In genomic region chr11:75563978-75564552, GRCh38 we compare ENCODE assay signal across 8 cellular contexts. TPM values are rescaled to one million over a fixed set of nuclear protein-coding genes. Genes with fewer than 3 reads are reported as not detected.
DNase-seq lines count a peak whose midpoint lies in the region; ATAC-seq and TF ChIP-seq lines count a peak whose summit lies in the region.

No MANE protein-coding gene starts in this region.

- H3K9ac ChIP-seq in colonic mucosa (ENCODE audit: low read depth in 2 of 2, low read length in 2 of 2) = peak overlapping the region; percentile 58 to 99

- H2AFZ ChIP-seq in ACC112 (ENCODE audit: low read length, unreplicated experiment) = no peak overlapping the region

- TF ChIP-seq EP300 in transverse colon (IDR thresholded peaks at IDR 0.05; ENCODE audit: low read depth) = no peak

- in situ Hi-C loops in transverse colon (cut with MboI; ENCODE audit: low pct_ligation_motif_present in 1 of 4, low pct_unique_long_range_greater_than_20kb in 1 of 4, low sequenced_read_pairs in 3 of 4) = no loop called here

- TF ChIP-seq CTCF in colonic mucosa (IDR thresholded peaks at IDR 0.05) (no peak), lower leg skin (IDR thresholded peaks at IDR 0.05) (no peak), transverse colon (IDR thresholded peaks at IDR 0.05) (peak; percentile 21 to 38 (median 35))

- H3K27ac ChIP-seq in ACC112 (ENCODE audit: low read depth, low read length) (peak overlapping the region; percentile 94), colonic mucosa (peak overlapping the region; percentile 94), transverse colon (peak overlapping the region; percentile 96 to 99 (median 98))

- peaks cover 73% of the 10 kb centered on the region for H3K79me2 ChIP-seq in ACC112 (ENCODE audit: control insufficient read depth, insufficient read depth, low read length, unreplicated experiment)

- TF ChIP-seq POLR2A in lower leg skin (IDR thresholded peaks at IDR 0.05) = no peak
- no peak for TF ChIP-seq POLR2A in transverse colon (IDR thresholded peaks at IDR 0.05)

- WGBS in lower leg skin, 2 donors = 14 to 17% methylated on average over 4 to 9 of the region's 9 CpGs
- 68% methylated on average over 9 of the region's 9 CpGs; no CpG with 5 or more reads in 1 of the 2 donors for WGBS in transverse colon (ENCODE audit: low coverage in 1 of 2), 2 donors

- intact Hi-C loops in colonic mucosa (cut with DNase I) = no loop called here
- intact Hi-C loops in lower leg skin (cut with DNase I; ENCODE audit: low total_unique reads) = no loop called here
- intact Hi-C loops in transverse colon (cut with DNase I; ENCODE audit: low total_unique reads) = loop anchor here (5.0 kb wide), 1 partner anchor 253 kb away; the partner anchor contains the start of gene UVRAG

- H3K36me3 ChIP-seq in ACC112 (ENCODE audit: insufficient read depth, low read length) (peaks cover 16% of the 10 kb centered on the region), colonic mucosa (no peaks in the 10 kb centered on the region), transverse colon (peaks cover 0 to 21% (median 8%) of the 10 kb centered on the region in 4 donors)

- H3K4me3 ChIP-seq in ACC112 (ENCODE audit: low read depth, low read length) = peak overlapping the region; percentile 92
- H3K4me3 ChIP-seq in colonic mucosa = peak overlapping the region; percentile 66
- H3K4me3 ChIP-seq in lower leg skin (ENCODE audit: low read depth, poor library complexity, severe bottlenecking) = peak overlapping the region; percentile 90
- H3K4me3 ChIP-seq in transverse colon = peak overlapping the region in 3 of 4 donors; percentile 65 to 96 (median 70)

- H3K4me1 ChIP-seq in ACC112 (ENCODE audit: control insufficient read depth, insufficient read depth, low read length, unreplicated experiment) (peaks cover 61% of the 10 kb centered on the region), colonic mucosa (peaks cover 16% of the 10 kb centered on the region), transverse colon (peaks cover 39 to 78% (median 57%) of the 10 kb centered on the region in 4 donors)

- DNase-seq in LHCN-M2 (ENCODE audit: low read depth) (peak; percentile 91), colonic mucosa (no peak), lower leg skin (ENCODE audit: low spot score in 2 of 2) (peak; percentile 34 to 91), transverse colon (peak; percentile 44), midbrain (lab: John Stamatoyannopoulos, UW) (no peak)
- DNase-seq in activated CD4-positive, alpha-beta T cell treated with anti-CD3 and anti-CD28 coated beads, Interleukin-2, amount 50 U/mL, for 4 hours = no peak

- no peak for ATAC-seq in GM19397 (IDR thresholded peaks at IDR 0.05; ENCODE audit: unreplicated experiment)

- H3K9me3 ChIP-seq in colonic mucosa (no peaks in the 10 kb centered on the region), transverse colon (no peaks in the 10 kb centered on the region)

- H3K27me3 ChIP-seq in ACC112 (ENCODE audit: insufficient read depth, low read length) (no peaks in the 10 kb centered on the region), colonic mucosa (no peaks in the 10 kb centered on the region), transverse colon (no peaks in the 10 kb centered on the region)

RNA-seq across cellular contexts. Expression of gene SERPINH1, which starts 2.0 kb away (rescaled TPM):
- total RNA-seq in LHCN-M2 (2014; rRNA removed) (419 and 495 TPM in 2 replicates), colonic mucosa (100 to 1,000 TPM in 1 of 2 donors, 10 to 100 TPM in 1; 66.3 to 136 TPM), lower leg skin (100 to 1,000 TPM in 2 of 4 donors, 10 to 100 TPM in 2; 73.3 to 116 (median 94.3) TPM), transverse colon (100 to 1,000 TPM in 1 of 4 donors, 10 to 100 TPM in 3; 34.8 to 169 (median 76.0) TPM)
- polyA plus RNA-seq in LHCN-M2 (2012) = 383 TPM

RNA-seq across cellular contexts. Expression of gene GDPD5, which starts 38.3 kb away (rescaled TPM):
- 1.3 and 1.6 TPM in 2 replicates for total RNA-seq in LHCN-M2 (2014; rRNA removed)
- polyA plus RNA-seq in LHCN-M2 (2012) = 7.8 TPM
- 1 to 10 TPM; 2.6 to 4.1 TPM for total RNA-seq in colonic mucosa
- 1 to 10 TPM; 3.9 to 8.5 (median 5.2) TPM for total RNA-seq in lower leg skin
- total RNA-seq in transverse colon = 10 to 100 TPM in 1 of 4 donors, 1 to 10 TPM in 2, not detected in 1; 3.7 to 10.1 (median 7.1) TPM

Comparison
In these comparisons a context has a peak if more than half of its experiments do, and no peak if none do; other contexts are left out.
1. DNase-seq: peak in LHCN-M2 (single experiment), lower leg skin (2 of 2) and transverse colon (single experiment); none in colonic mucosa (single experiment), midbrain (single experiment) and activated CD4-positive, alpha-beta T cell treated with anti-CD3 and anti-CD28 coated beads, Interleukin-2, amount 50 U/mL, for 4 hours (0 of 2).
2. CTCF ChIP-seq: peak in transverse colon (5 of 5); none in colonic mucosa (single experiment) and lower leg skin (0 of 3).
3. Peak in every context shown above with its lines, with median percentiles within 50 percentile points of each other: H3K27ac ChIP-seq and H3K4me3 ChIP-seq.